ENCODE assay signal across 12 cellular contexts in genomic region chr1:158020877-158021630, GRCh38. TPM values are rescaled to one million over a fixed set of nuclear protein-coding genes. Genes with fewer than 3 reads are reported as not detected.
DNase-seq lines count a peak whose midpoint lies in the region; ATAC-seq, FAIRE-seq and TF ChIP-seq lines count a peak whose summit lies in the region.
"Had no signal": no experiment of that assay in that cellular context is flagged by ENCODE, and none has a peak within 500 bp of the region (broad histone marks: within the 10 kb centered on the region; RNA-seq: fewer than 3 reads in every experiment).

No MANE protein-coding gene starts in this region.

- no peaks in the 10 kb centered on the region for H3K79me2 ChIP-seq in OCI-LY3 (ENCODE audit: low read length)
- H3K79me2 ChIP-seq in endothelial cell of umbilical vein (ENCODE audit: control insufficient read depth, insufficient read depth, low read length) = peaks cover 31% of the 10 kb centered on the region
- H3K79me2 ChIP-seq in parathyroid adenoma = no peaks in the 10 kb centered on the region

- H4K20me1 ChIP-seq in BLaER1 (peaks cover 87% of the 10 kb centered on the region), OCI-LY3 (ENCODE audit: insufficient read depth, low read length) (no peaks in the 10 kb centered on the region), endothelial cell of umbilical vein (replicated peaks; ENCODE audit: control insufficient read depth, extremely low read depth, insufficient read depth, low read length) (no peaks in the 10 kb centered on the region)

- no peak for TF ChIP-seq POLR2A in endothelial cell of umbilical vein (IDR thresholded peaks at IDR 0.05; ENCODE audit: low read depth, low read length)

- DNase-seq in endothelial cell of umbilical vein (ENCODE audit: low read depth, low spot score) (no peak), NCI-H1436 treated with DMSO at 0.1 percent for 48 hours (lab: John Stamatoyannopoulos, UW) (no peak), SIG-M5 treated with dmso at 0.1 percent for 504 hours (lab: John Stamatoyannopoulos, UW; ENCODE audit: unreplicated experiment) (no peak), NCI-H2107 treated with DMSO at 0.1 percent for 48 hours (lab: John Stamatoyannopoulos, UW; ENCODE audit: unreplicated experiment) (no peak)
- DNase-seq: activated CD8-positive, alpha-beta memory T cell treated with anti-CD3 and anti-CD28 coated beads, Interleukin-2, amount 50 U/mL, for 48 hours; NCI-H526 treated with DMSO at 0.1 percent for 48 hours had no signal

- no peaks in the 10 kb centered on the region for H3K9me1 ChIP-seq in endothelial cell of umbilical vein (replicated peaks; ENCODE audit: control insufficient read depth, extremely low read depth, insufficient read depth, low read length)

- H3K27me3 ChIP-seq in BLaER1 (no peaks in the 10 kb centered on the region), OCI-LY3 (ENCODE audit: low read depth, low read length) (peaks cover 63% of the 10 kb centered on the region), endothelial cell of umbilical vein (ENCODE audit: control insufficient read depth in 2 of 2, insufficient read depth in 2 of 2, low read length in 2 of 2) (no peaks in the 10 kb centered on the region), parathyroid adenoma (ENCODE audit: control insufficient read depth, insufficient read depth, low read length) (no peaks in the 10 kb centered on the region)

- dilution Hi-C loops in endothelial cell of umbilical vein (cut with MboI; ENCODE audit: extremely low pct_ligation_motif_present, low sequenced_read_pairs) = no loop called here

- H3K4me3 ChIP-seq in BLaER1 = no peak overlapping the region
- no peak overlapping the region for H3K4me3 ChIP-seq in OCI-LY3 (ENCODE audit: low read length)
- H3K4me3 ChIP-seq in endothelial cell of umbilical vein (replicated peaks in 1 of 3; ENCODE audit: insufficient read depth in 1 of 3, low read depth in 1 of 3, low read length in 3 of 3) = no peak overlapping the region
- H3K4me3 ChIP-seq in parathyroid adenoma (ENCODE audit: low read depth, low read length) = no peak overlapping the region
- H3K4me3 ChIP-seq: GM12878 had no signal

- FAIRE-seq in endothelial cell of umbilical vein (lab: Jason Lieb, UNC) = peak; percentile 56
- FAIRE-seq: GM12878 had no signal

- BruUV-seq in endothelial cell of umbilical vein (replicated peaks; lab: Mats Ljungman, UMichigan) = no TSS peak

- TF ChIP-seq CTCF in OCI-LY3 (IDR thresholded peaks at IDR 0.05; ENCODE audit: low read depth, low read length) (no peak), endothelial cell of umbilical vein (IDR thresholded peaks at IDR 0.05; ENCODE audit: extremely low read depth in 1 of 2, insufficient read depth in 1 of 2, low read depth in 1 of 2, low read length in 2 of 2) (no peak), parathyroid adenoma (IDR thresholded peaks at IDR 0.05) (no peak)

- POLR2A ChIA-PET in endothelial cell of umbilical vein (lab: Charles Lee) = interaction anchor here (2.2 kb wide), 1 partner anchor 16 kb away, joined by 5 read pairs; no protein-coding TSS in a partner anchor

- H3K27ac ChIP-seq in BLaER1 = no peak overlapping the region
- H3K27ac ChIP-seq in OCI-LY3 (ENCODE audit: low read length) = no peak overlapping the region
- H3K27ac ChIP-seq in endothelial cell of umbilical vein (ENCODE audit: insufficient read depth, low read depth, low read length) = peak overlapping the region; percentile 95
- peak overlapping the region; percentile 11 for H3K27ac ChIP-seq in parathyroid adenoma
- H3K27ac ChIP-seq: KMS-11 had no signal

- no peaks in the 10 kb centered on the region for H3K36me3 ChIP-seq in BLaER1
- no peaks in the 10 kb centered on the region for H3K36me3 ChIP-seq in OCI-LY3 (replicated peaks; ENCODE audit: low read depth, low read length)
- H3K36me3 ChIP-seq in endothelial cell of umbilical vein (ENCODE audit: control insufficient read depth in 2 of 2, extremely low read depth in 1 of 2, insufficient read depth in 2 of 2, low read length in 2 of 2) = no peaks in the 10 kb centered on the region
- H3K36me3 ChIP-seq in parathyroid adenoma (ENCODE audit: control insufficient read depth, insufficient read depth, low read length) = no peaks in the 10 kb centered on the region

- intact Hi-C loops in endothelial cell of umbilical vein (cut with micrococcal nuclease) = loop anchor here (1.0 kb wide), 1 partner anchor 11 kb away; no protein-coding TSS in a partner anchor

- ATAC-seq in GM18858 (IDR thresholded peaks at IDR 0.05; ENCODE audit: unreplicated experiment) = no peak
- ATAC-seq: GM12878 had no signal

- no peaks in the 10 kb centered on the region for H3K9me3 ChIP-seq in BLaER1
- H3K9me3 ChIP-seq in OCI-LY3 (ENCODE audit: insufficient read depth, low read length) = no peaks in the 10 kb centered on the region
- no peaks in the 10 kb centered on the region for H3K9me3 ChIP-seq in endothelial cell of umbilical vein (replicated peaks; ENCODE audit: control insufficient read depth, insufficient read depth, low read length)
- H3K9me3 ChIP-seq in parathyroid adenoma (ENCODE audit: control insufficient read depth, low read length) = no peaks in the 10 kb centered on the region

- CTCF ChIA-PET in endothelial cell of umbilical vein (lab: Charles Lee) = interaction anchor here (1.1 to 5.6 kb wide), 7 partner anchors 10 to 72 kb away, joined by 3 to 72 read pairs (median 18); partner anchors contain the start of gene KIRREL1

- H3K4me1 ChIP-seq in BLaER1 = peaks cover 49% of the 10 kb centered on the region
- peaks cover 10% of the 10 kb centered on the region for H3K4me1 ChIP-seq in OCI-LY3 (ENCODE audit: low read length)
- peaks cover 54% of the 10 kb centered on the region for H3K4me1 ChIP-seq in endothelial cell of umbilical vein (ENCODE audit: control insufficient read depth, extremely low read depth, insufficient read depth, low read length)
- H3K4me1 ChIP-seq in parathyroid adenoma = no peaks in the 10 kb centered on the region

- H2AFZ ChIP-seq in OCI-LY3 (ENCODE audit: low read depth, low read length) (0 out of 2 replicates have a peak overlapping the region, but pooled peaks have one; percentile 2), endothelial cell of umbilical vein (ENCODE audit: low read depth, low read length) (no peak overlapping the region), parathyroid adenoma (no peak overlapping the region)

- H3K9ac ChIP-seq in BLaER1 (no peak overlapping the region), OCI-LY3 (ENCODE audit: low read length) (no peak overlapping the region), endothelial cell of umbilical vein (replicated peaks; ENCODE audit: extremely low read depth, insufficient read depth, low read length) (no peak overlapping the region), parathyroid adenoma (no peak overlapping the region)
- H3K9ac ChIP-seq: KMS-11 had no signal

- H3K4me2 ChIP-seq in BLaER1 (peak overlapping the region; percentile 17; the same call in 1 of the 2 replicates), OCI-LY3 (ENCODE audit: low read length) (peak overlapping the region; percentile 38), endothelial cell of umbilical vein (ENCODE audit: insufficient read depth, low read length) (peak overlapping the region; percentile 81), parathyroid adenoma (ENCODE audit: low read length) (no peak overlapping the region)
- H3K4me2 ChIP-seq: KMS-11 had no signal

TF ChIP-seq in endothelial cell of umbilical vein, 7 proteins besides CTCF, POLR2A, EP300 and RAD21:
- TF ChIP-seq POLR2AphosphoS5 (IDR thresholded peaks at IDR 0.05; ENCODE audit: insufficient read depth, low read depth, low read length) = no peak

RNA-seq across cellular contexts. Expression of gene KIRREL1, which starts 27.6 kb away (rescaled TPM):
- total RNA-seq in endothelial cell of umbilical vein = 53.6 and 57.6 TPM in 2 replicates
- 30.7 and 35.6 TPM in 2 replicates for polyA plus RNA-seq in endothelial cell of umbilical vein
- polyA plus RNA-seq in endothelial cell of umbilical vein (2011; cell fraction: cytosol; rRNA removed) = 25.8 and 25.9 TPM in 2 replicates
- 62.9 and 76.2 TPM in 2 replicates for polyA plus RNA-seq in endothelial cell of umbilical vein (2011; cell fraction: nucleus; rRNA removed)
- 39.0 and 44.6 TPM in 2 replicates for polyA plus RNA-seq in endothelial cell of umbilical vein (2012)
- polyA minus RNA-seq in endothelial cell of umbilical vein = 63.2 and 77.1 TPM in 2 replicates
- 21.1 TPM for polyA minus RNA-seq in endothelial cell of umbilical vein (2011; cell fraction: cytosol; rRNA and poly(A)+ RNA removed)
- 40.4 and 44.9 TPM in 2 replicates for polyA minus RNA-seq in endothelial cell of umbilical vein (2011; cell fraction: nucleus; rRNA and poly(A)+ RNA removed)
- polyA plus RNA-seq: GM12878 had no signal

Comparison
In these comparisons a context has a peak if more than half of its experiments do, and no peak if none do; other contexts are left out.
1. H3K27ac ChIP-seq: peak in endothelial cell of umbilical vein (single experiment) and parathyroid adenoma (single experiment); none in BLaER1 (single experiment) and OCI-LY3 (single experiment).